ENCODE assay signal across 28 cellular contexts in genomic region chr3:135444058-135444457, GRCh38.
"Had no signal": no experiment of that assay in that cellular context is flagged by ENCODE, and none has a peak within 500 bp of the region (broad histone marks: within the 10 kb centered on the region; RNA-seq: fewer than 3 reads in every experiment).

No MANE protein-coding gene starts in this region.

- DNase-seq: activated CD4-positive, alpha-beta T cell treated with anti-CD3 and anti-CD28 coated beads for 36 hours; activated CD4-positive, alpha-beta T cell treated with anti-CD3 and anti-CD28 coated beads, Interleukin-2, amount 10 ng/mL, durations not matched to agents 7 days and 5 days; activated CD4-positive, alpha-beta T cell treated with anti-CD3 and anti-CD28 coated beads, Interleukin-2, amount 50 U/mL, for 48 hours; activated CD8-positive, alpha-beta T cell treated with anti-CD3 and anti-CD28 coated beads, Interleukin-2, amount 10 ng/mL, durations not matched to agents 7 days and 5 days; activated gamma-delta T cell; activated naive CD4-positive, alpha-beta T cell treated with anti-CD3 and anti-CD28 coated beads for 36 hours; activated T-cell treated with anti-CD3 and anti-CD28 coated beads, Interleukin-2, amount 50 U/mL, for 24 hours; adrenal gland; caudate nucleus; cerebellar nuclear complex; NCI-H1092; NCI-H146; NCI-H187; NCI-H2029 treated with DMSO at 0.1 percent for 48 hours; NCI-H2107; NCI-H345; NCI-H524 treated with DMSO at 0.1 percent for 48 hours; NK-92 treated with Interleukin-12 subunit alpha and Interleukin-12 subunit beta, amount 100 ng/mL, for 24 hours; SHP77 treated with DMSO at 0.1 percent for 48 hours; SK-N-SH had no signal

- H3K4me1 Mint-ChIP-seq: activated CD4-positive, alpha-beta T cell treated with anti-CD3 and anti-CD28 coated beads for 36 hours; activated CD4-positive, alpha-beta T cell treated with anti-CD3 and anti-CD28 coated beads, Interleukin-2, amount 10 ng/mL, durations not matched to agents 7 days and 5 days had no signal

- H3K27me3 ChIP-seq: adrenal gland, SJSA1 had no signal

- H3K36me3 Mint-ChIP-seq: activated naive CD4-positive, alpha-beta T cell treated with anti-CD3 and anti-CD28 coated beads, Interleukin-2, amount 50 U/mL, for 72 hours; brain had no signal

- H3K9ac ChIP-seq: SK-N-SH had no signal

- H3K9me3 ChIP-seq: adrenal gland, SJSA1, SK-N-SH had no signal

- H3K4me2 ChIP-seq: SK-N-SH had no signal

- H3K4me3 Mint-ChIP-seq: activated CD4-positive, alpha-beta T cell treated with anti-CD3 and anti-CD28 coated beads for 36 hours; activated CD4-positive, alpha-beta T cell treated with anti-CD3 and anti-CD28 coated beads, Interleukin-2, amount 10 ng/mL, durations not matched to agents 7 days and 5 days; activated CD8-positive, alpha-beta T cell treated with anti-CD3 and anti-CD28 coated beads, Interleukin-2, amount 10 ng/mL, durations not matched to agents 7 days and 5 days; activated naive CD4-positive, alpha-beta T cell treated with anti-CD3 and anti-CD28 coated beads for 36 hours; activated T-cell treated with anti-CD3 and anti-CD28 coated beads, Interleukin-2, amount 50 U/mL, for 24 hours; brain; T-helper 1 cell treated with Interleukin-12 subunit alpha and Interleukin-12 subunit beta and Interleukin-4 antibody, amounts not matched to agents 30 μg/mL and 1 μg/mL, for 36 hours; T-helper 2 cell treated with Interferon-gamma antibody and Interleukin-4, amounts not matched to agents 5 μg/mL and 100 μg/mL, for 36 hours had no signal

- H3K27ac ChIP-seq: adrenal gland, SJSA1 had no signal

- ATAC-seq: activated CD4-positive, alpha-beta T cell treated with anti-CD3 and anti-CD28 coated beads for 36 hours; activated CD4-positive, CD25-positive, alpha-beta regulatory T cell treated with anti-CD3 and anti-CD28 coated beads, Interleukin-2, amount 50 U/mL, for 24 hours; activated CD8-positive, alpha-beta T cell treated with anti-CD3 and anti-CD28 coated beads, Interleukin-2, amount 10 ng/mL, durations not matched to agents 7 days and 5 days; activated naive CD4-positive, alpha-beta T cell treated with anti-CD3 and anti-CD28 coated beads, Interleukin-2, amount 50 U/mL, for 72 hours; K562 had no signal

- H3K4me1 ChIP-seq: adrenal gland, SJSA1 had no signal

- H3K27ac Mint-ChIP-seq: activated CD4-positive, alpha-beta T cell treated with anti-CD3 and anti-CD28 coated beads for 36 hours; activated CD4-positive, alpha-beta T cell treated with anti-CD3 and anti-CD28 coated beads, Interleukin-2, amount 10 ng/mL, durations not matched to agents 7 days and 5 days; activated CD8-positive, alpha-beta T cell treated with anti-CD3 and anti-CD28 coated beads, Interleukin-2, amount 10 ng/mL, durations not matched to agents 7 days and 5 days; activated naive CD4-positive, alpha-beta T cell treated with anti-CD3 and anti-CD28 coated beads for 36 hours; activated naive CD4-positive, alpha-beta T cell treated with anti-CD3 and anti-CD28 coated beads, Interleukin-2, amount 50 U/mL, for 72 hours; activated T-cell treated with anti-CD3 and anti-CD28 coated beads, Interleukin-2, amount 50 U/mL, for 24 hours; activated T-helper 2 cell treated with anti-CD3 and anti-CD28 coated beads, Interferon-gamma antibody, Interleukin-2, Interleukin-4, amounts not matched to agents 10 μg/mL and 5 μg/mL and 100 μg/mL, durations not matched to agents 14 hours and 24 hours and 36 hours; brain; T-helper 1 cell treated with Interleukin-12 subunit alpha and Interleukin-12 subunit beta and Interleukin-4 antibody, amounts not matched to agents 30 μg/mL and 1 μg/mL, for 36 hours; T-helper 2 cell treated with Interferon-gamma antibody and Interleukin-4, amounts not matched to agents 5 μg/mL and 100 μg/mL, for 36 hours had no signal

- H3K36me3 ChIP-seq: adrenal gland, SJSA1 had no signal

- H3K9me3 Mint-ChIP-seq: activated CD4-positive, alpha-beta T cell treated with anti-CD3 and anti-CD28 coated beads, Interleukin-2, amount 10 ng/mL, durations not matched to agents 7 days and 5 days; activated naive CD4-positive, alpha-beta T cell treated with anti-CD3 and anti-CD28 coated beads for 36 hours; activated naive CD4-positive, alpha-beta T cell treated with anti-CD3 and anti-CD28 coated beads, Interleukin-2, amount 50 U/mL, for 72 hours; activated T-cell treated with anti-CD3 and anti-CD28 coated beads, Interleukin-2, amount 50 U/mL, for 24 hours; activated T-helper 2 cell treated with anti-CD3 and anti-CD28 coated beads, Interferon-gamma antibody, Interleukin-2, Interleukin-4, amounts not matched to agents 10 μg/mL and 5 μg/mL and 100 μg/mL, durations not matched to agents 14 hours and 24 hours and 36 hours; brain; T-helper 1 cell treated with Interleukin-12 subunit alpha and Interleukin-12 subunit beta and Interleukin-4 antibody, amounts not matched to agents 30 μg/mL and 1 μg/mL, for 36 hours; T-helper 2 cell treated with Interferon-gamma antibody and Interleukin-4, amounts not matched to agents 5 μg/mL and 100 μg/mL, for 36 hours had no signal

- H3K4me3 ChIP-seq: adrenal gland, K562, SJSA1 had no signal

- H3K27me3 Mint-ChIP-seq: activated CD4-positive, alpha-beta T cell treated with anti-CD3 and anti-CD28 coated beads for 36 hours; activated CD4-positive, alpha-beta T cell treated with anti-CD3 and anti-CD28 coated beads, Interleukin-2, amount 10 ng/mL, durations not matched to agents 7 days and 5 days; activated T-cell treated with anti-CD3 and anti-CD28 coated beads, Interleukin-2, amount 50 U/mL, for 24 hours had no signal
